In genomic region chr12:93638954-93639353, GRCh38 we compare ENCODE assay signal across 14 cellular contexts. TPM values are rescaled to one million over a fixed set of nuclear protein-coding genes. Genes with fewer than 3 reads are reported as not detected.
"Had no signal": no experiment of that assay in that cellular context is flagged by ENCODE, and none has a peak within 500 bp of the region (broad histone marks: within the 10 kb centered on the region; RNA-seq: fewer than 3 reads in every experiment).

No MANE protein-coding gene starts in this region.

- H3K27ac ChIP-seq: ascending aorta, dorsolateral prefrontal cortex, gastrocnemius medialis, prostate gland, right lobe of liver had no signal

- H3K27me3 ChIP-seq: ascending aorta, gastrocnemius medialis, right lobe of liver had no signal

- H3K36me3 Mint-ChIP-seq: activated naive CD8-positive, alpha-beta T cell treated with anti-CD3 and anti-CD28 coated beads, Interleukin-2, amount 10 ng/mL, durations not matched to agents 7 days and 5 days; type B pancreatic cell had no signal

- H3K9me3 ChIP-seq: ascending aorta, gastrocnemius medialis, prostate gland, right lobe of liver had no signal

- DNase-seq: activated CD4-positive, alpha-beta T cell treated with anti-CD3 and anti-CD28 coated beads, Interleukin-2, amount 50 U/mL, for 4 hours; activated CD4-positive, CD25-positive, alpha-beta regulatory T cell treated with anti-CD3 and anti-CD28 coated beads, Interleukin-2, amount 50 U/mL, for 72 hours; activated gamma-delta T cell treated with Interleukin-2 at 50 U/mL for 16 hours; activated naive CD8-positive, alpha-beta T cell treated with anti-CD3 and anti-CD28 coated beads, Interleukin-2, amount 10 ng/mL, durations not matched to agents 7 days and 5 days; activated T-cell treated with anti-CD3 and anti-CD28 coated beads, Interleukin-2, amount 50 U/mL, for 48 hours; dorsolateral prefrontal cortex; gastrocnemius medialis; naive B cell; right lobe of liver; stimulated activated CD4-positive, alpha-beta T cell treated with anti-CD3 and anti-CD28 coated beads, Interleukin-2, amount 100 ng/mL, for 24 hours; stimulated activated naive B cell treated with anti-CD40 and anti-IgM and Interleukin-4, amounts not matched to agents 10 μg/mL and 1 μg/mL and 100 μg/mL, for 72 hours had no signal

- H3K4me3 Mint-ChIP-seq: activated naive CD8-positive, alpha-beta T cell treated with anti-CD3 and anti-CD28 coated beads, Interleukin-2, amount 10 ng/mL, durations not matched to agents 7 days and 5 days; naive B cell; stimulated activated naive B cell treated with anti-CD40 and anti-IgM and Interleukin-4, amounts not matched to agents 10 μg/mL and 1 μg/mL and 100 μg/mL, for 72 hours; type B pancreatic cell had no signal

- H3K27ac Mint-ChIP-seq: activated naive CD8-positive, alpha-beta T cell treated with anti-CD3 and anti-CD28 coated beads, Interleukin-2, amount 10 ng/mL, durations not matched to agents 7 days and 5 days; naive B cell; stimulated activated naive B cell treated with anti-CD40 and anti-IgM and Interleukin-4, amounts not matched to agents 10 μg/mL and 1 μg/mL and 100 μg/mL, for 72 hours; type B pancreatic cell had no signal

- H3K4me1 Mint-ChIP-seq: activated naive CD8-positive, alpha-beta T cell treated with anti-CD3 and anti-CD28 coated beads, Interleukin-2, amount 10 ng/mL, durations not matched to agents 7 days and 5 days; naive B cell had no signal

- H3K9me3 Mint-ChIP-seq: type B pancreatic cell had no signal

- H3K4me1 ChIP-seq: ascending aorta, gastrocnemius medialis, prostate gland, right lobe of liver had no signal

- H3K4me3 ChIP-seq: ascending aorta, dorsolateral prefrontal cortex, gastrocnemius medialis, prostate gland, right lobe of liver had no signal

- H3K36me3 ChIP-seq: ascending aorta, gastrocnemius medialis, prostate gland, right lobe of liver had no signal

RNA-seq across cellular contexts. Expression of gene CRADD, which starts 38.2 kb away (rescaled TPM):
- total RNA-seq: ascending aorta had no signal
